In the genomic region with DNA sequence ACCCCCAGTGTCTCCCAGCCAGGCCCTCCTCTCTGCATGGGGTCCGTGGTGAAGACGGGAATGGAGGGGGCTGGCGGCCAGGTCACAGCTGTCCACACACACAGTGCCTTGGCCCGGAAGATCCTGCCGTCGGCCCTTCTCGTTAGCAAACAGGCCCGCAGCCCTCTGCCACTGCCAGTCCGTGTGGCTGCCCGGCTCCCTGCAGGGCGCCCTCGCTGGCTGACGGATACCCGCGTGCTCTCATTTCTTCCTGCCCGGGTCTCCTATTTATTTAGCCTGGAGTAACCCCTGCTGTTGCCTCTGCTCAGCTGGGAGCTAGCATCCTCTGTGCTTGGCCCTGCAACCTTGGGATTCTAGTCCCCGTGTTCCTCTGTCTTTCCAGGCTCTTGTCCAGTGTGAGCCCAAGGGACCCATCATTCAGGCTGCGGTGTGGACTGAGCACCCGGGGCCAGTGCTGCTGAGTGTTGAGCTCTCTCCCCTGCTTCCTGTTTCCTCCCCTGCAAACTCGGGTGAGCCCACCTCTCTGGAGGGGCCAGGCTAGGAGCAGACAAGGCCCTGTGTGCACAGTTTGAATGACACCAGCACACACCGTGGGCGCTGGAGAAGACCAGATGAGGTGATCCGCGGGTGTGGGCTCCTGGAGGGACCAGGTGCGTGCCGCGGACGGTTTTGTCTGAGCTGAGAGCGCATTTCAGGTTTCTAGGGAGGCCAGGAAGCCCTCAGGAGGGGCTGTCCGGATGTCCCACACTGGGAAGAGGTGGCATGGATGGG, we compare ENCODE assay signal across 12 cellular contexts. TPM values are rescaled to one million over a fixed set of nuclear protein-coding genes. Genes with fewer than 3 reads are reported as not detected.
DNase-seq lines count a peak whose midpoint lies in the region; ATAC-seq, FAIRE-seq and TF ChIP-seq lines count a peak whose summit lies in the region.
"Had no signal": no experiment of that assay in that cellular context is flagged by ENCODE, and none has a peak within 500 bp of the region (broad histone marks: within the 10 kb centered on the region; RNA-seq: fewer than 3 reads in every experiment).

No MANE protein-coding gene starts in this region.

- DNase-seq in H9 = no peak
- DNase-seq in astrocyte (ENCODE audit: low read depth) = no peak
- DNase-seq in left colon = peak; percentile 11 to 39
- no peak for DNase-seq in stimulated activated effector memory CD8-positive, alpha-beta T cell treated with anti-CD3 and anti-CD28 coated beads, Interleukin-12 subunit alpha, Interleukin-12 subunit beta, amount 100 ng/mL, for 72 hours (ENCODE audit: low spot score in 2 of 2)
- no peak for DNase-seq in NCI-H1417 (lab: John Stamatoyannopoulos, UW)
- DNase-seq in activated naive CD4-positive, alpha-beta T cell (lab: John Stamatoyannopoulos, UW) = no peak
- DNase-seq: caudate nucleus, midbrain, NCI-H345, SW 1271 had no signal

- H3K27ac ChIP-seq in H9 (ENCODE audit: insufficient read length, low read depth, low read length) (no peak overlapping the region), astrocyte (ENCODE audit: low read depth, low read length) (no peak overlapping the region)

- intact Hi-C loops in left colon (cut with DNase I, micrococcal nuclease) = no loop called here

- no CpG with 5 or more reads among the region's 30 CpGs for WGBS in H9 (ENCODE audit: extremely low coverage, insufficient read length, low lambda C conversion rate)

- no peak overlapping the region for H2BK20ac ChIP-seq in H9 (ENCODE audit: low read depth, low read length, poor library complexity, severe bottlenecking)

- H4K20me1 ChIP-seq in H9 (ENCODE audit: control insufficient read depth, insufficient read depth, insufficient read length) (peaks cover 2% of the 10 kb centered on the region), astrocyte (ENCODE audit: insufficient read depth, low read length) (no peaks in the 10 kb centered on the region)

- no peak overlapping the region for H4K8ac ChIP-seq in H9 (replicated peaks; ENCODE audit: insufficient read length, low read depth, low read length)

- no peak overlapping the region for H3T11ph ChIP-seq in H9 (ENCODE audit: low read length)

- H2BK5ac ChIP-seq in H9 (ENCODE audit: insufficient read length, low read length) = no peak overlapping the region

- H3K79me2 ChIP-seq in H9 (ENCODE audit: insufficient read depth, low read length) (no peaks in the 10 kb centered on the region), astrocyte (ENCODE audit: insufficient read depth, low read length) (no peaks in the 10 kb centered on the region)

- H3K14ac ChIP-seq in H9 (ENCODE audit: insufficient read depth, low read length) = 0 out of 2 replicates have a peak overlapping the region, but pooled peaks have one; percentile 15

- H4K91ac ChIP-seq in H9 (ENCODE audit: insufficient read length, low read depth, low read length) = no peak overlapping the region

- H2BK12ac ChIP-seq in H9 (ENCODE audit: insufficient read length, low read depth, low read length) = no peak overlapping the region

- H3K4me3 Mint-ChIP-seq in H9 (no peak overlapping the region), astrocyte (ENCODE audit: unreplicated experiment) (no peak overlapping the region)
- no peak overlapping the region for H3K4me3 Mint-ChIP-seq in stimulated activated effector memory CD8-positive, alpha-beta T cell treated with anti-CD3 and anti-CD28 coated beads, Interleukin-12 subunit alpha, Interleukin-12 subunit beta, amount 100 ng/mL, for 72 hours

- H2BK15ac ChIP-seq in H9 (ENCODE audit: low read depth, low read length) = no peak overlapping the region

- no peaks in the 10 kb centered on the region for H3K36me3 ChIP-seq in astrocyte (ENCODE audit: insufficient read depth, low read length)

- H2AFZ ChIP-seq in H9 (ENCODE audit: low read length) (no peak overlapping the region), astrocyte (ENCODE audit: low read depth, low read length) (no peak overlapping the region)

- no peak overlapping the region for H2BK120ac ChIP-seq in H9 (ENCODE audit: low read depth, low read length, poor library complexity, severe bottlenecking)

- no peaks in the 10 kb centered on the region for H3K4me1 ChIP-seq in H9 (ENCODE audit: insufficient read depth, low read length)
- H3K4me1 ChIP-seq in astrocyte (ENCODE audit: insufficient read depth, low read length) = peaks cover 7% of the 10 kb centered on the region

- no peak for FAIRE-seq in astrocyte (lab: Jason Lieb, UNC)

- H3K4me2 ChIP-seq in H9 (ENCODE audit: insufficient read depth, insufficient read length, low read length) (no peak overlapping the region), astrocyte (ENCODE audit: low read length) (no peak overlapping the region)

- H3K18ac ChIP-seq in H9 (ENCODE audit: insufficient read length, low read depth, low read length) = no peak overlapping the region

- H2AK5ac ChIP-seq in H9 (ENCODE audit: insufficient read length, low read length) = no peak overlapping the region

- no peak overlapping the region for H3K4me3 ChIP-seq in astrocyte (ENCODE audit: insufficient read depth, low read depth, low read length)

- H3K4ac ChIP-seq in H9 (ENCODE audit: low read depth, low read length) = no peak overlapping the region

- no peaks in the 10 kb centered on the region for H3K79me1 ChIP-seq in H9 (ENCODE audit: insufficient read depth, low read depth, low read length, poor library complexity, severe bottlenecking)

- no peaks in the 10 kb centered on the region for H3K23me2 ChIP-seq in H9 (ENCODE audit: insufficient read length, low read depth, low read length, poor library complexity, severe bottlenecking)

- H3K9ac ChIP-seq in H9 (ENCODE audit: extremely low read depth, insufficient read length, low read length) (no peak overlapping the region), astrocyte (ENCODE audit: low read length) (no peak overlapping the region)

- ATAC-seq in left colon = no peak
- ATAC-seq in stimulated activated effector memory CD8-positive, alpha-beta T cell treated with anti-CD3 and anti-CD28 coated beads, Interleukin-12 subunit alpha, Interleukin-12 subunit beta, amount 100 ng/mL, for 72 hours = no peak
- ATAC-seq in GM18517 (IDR thresholded peaks at IDR 0.05; ENCODE audit: unreplicated experiment) = no peak

- H3K9me3 Mint-ChIP-seq in H9 (peaks cover 7 to 8% of the 10 kb centered on the region in 2 experiments), astrocyte (ENCODE audit: unreplicated experiment) (no peaks in the 10 kb centered on the region)
- no peaks in the 10 kb centered on the region for H3K9me3 Mint-ChIP-seq in stimulated activated effector memory CD8-positive, alpha-beta T cell treated with anti-CD3 and anti-CD28 coated beads, Interleukin-12 subunit alpha, Interleukin-12 subunit beta, amount 100 ng/mL, for 72 hours

- H3K4me1 Mint-ChIP-seq in H9 (peaks cover 3 to 12% of the 10 kb centered on the region in 2 experiments; a peak in 3 of 4 replicates), astrocyte (ENCODE audit: low read depth, unreplicated experiment) (no peaks in the 10 kb centered on the region)
- peaks cover 44% of the 10 kb centered on the region for H3K4me1 Mint-ChIP-seq in stimulated activated effector memory CD8-positive, alpha-beta T cell treated with anti-CD3 and anti-CD28 coated beads, Interleukin-12 subunit alpha, Interleukin-12 subunit beta, amount 100 ng/mL, for 72 hours

- no peak overlapping the region for H3K56ac ChIP-seq in H9 (ENCODE audit: insufficient read length, low read depth, low read length)

- no peaks in the 10 kb centered on the region for H3K9me3 ChIP-seq in H9 (ENCODE audit: control insufficient read depth, low read depth, low read length)
- H3K9me3 ChIP-seq in astrocyte (ENCODE audit: insufficient read depth, low read depth, low read length) = no peaks in the 10 kb centered on the region

- H4K5ac ChIP-seq in H9 (ENCODE audit: insufficient read length, low read depth, low read length) = no peak overlapping the region

- H3K23ac ChIP-seq in H9 (ENCODE audit: insufficient read length, low read depth, low read length) = no peak overlapping the region

- TF ChIP-seq CTCF in H9 (conservative IDR thresholded peaks at IDR 0.05) = no peak
- TF ChIP-seq CTCF in astrocyte (IDR thresholded peaks at IDR 0.05; ENCODE audit: insufficient read depth, low read depth, low read length) = no peak

- H3K36me3 Mint-ChIP-seq in H9 (ENCODE audit: insufficient read depth in 1 of 3, low read depth in 3 of 3) (peaks cover 0 to 3% (median 0%) of the 10 kb centered on the region in 3 experiments; a peak in 2 of 7 replicates), astrocyte (ENCODE audit: low read depth, unreplicated experiment) (no peaks in the 10 kb centered on the region)
- H3K36me3 Mint-ChIP-seq in stimulated activated effector memory CD8-positive, alpha-beta T cell treated with anti-CD3 and anti-CD28 coated beads, Interleukin-12 subunit alpha, Interleukin-12 subunit beta, amount 100 ng/mL, for 72 hours = peaks cover 17% of the 10 kb centered on the region

- no peaks in the 10 kb centered on the region for H3K27me3 ChIP-seq in H9 (ENCODE audit: insufficient read depth, low read length)
- peaks cover 15% of the 10 kb centered on the region for H3K27me3 ChIP-seq in astrocyte (ENCODE audit: insufficient read depth, low read length)

- H3K27ac Mint-ChIP-seq in H9 (peak overlapping the region in 2 of 3 experiments; percentile 25 to 40; a peak in 2 of 7 replicates), astrocyte (ENCODE audit: unreplicated experiment) (peak overlapping the region; percentile 53)
- H3K27ac Mint-ChIP-seq in stimulated activated effector memory CD8-positive, alpha-beta T cell treated with anti-CD3 and anti-CD28 coated beads, Interleukin-12 subunit alpha, Interleukin-12 subunit beta, amount 100 ng/mL, for 72 hours = peak overlapping the region; percentile 54

- H3K27me3 Mint-ChIP-seq in H9 (ENCODE audit: low read depth) (peaks cover 5% of the 10 kb centered on the region), astrocyte (ENCODE audit: low read depth, unreplicated experiment) (peaks cover 30% of the 10 kb centered on the region)

RNA-seq across cellular contexts. Expression of a gene that starts 14.6 kb away (rescaled TPM):
- 132 and 134 TPM in 2 replicates for total RNA-seq in H9 (2021)
- 31.8 and 59.4 TPM in 2 replicates for total RNA-seq in astrocyte
- 100 to 1,000 TPM; 121 to 147 TPM for total RNA-seq in left colon
- total RNA-seq: subcutaneous adipose tissue had no signal

RNA-seq across cellular contexts. Expression of a gene that starts 43.1 kb away (rescaled TPM):
- 72.3 and 74.0 TPM in 2 replicates for total RNA-seq in H9 (2021)
- total RNA-seq in astrocyte = 26.2 and 28.1 TPM in 2 replicates
- total RNA-seq in left colon = 10 to 100 TPM; 20.7 to 22.7 TPM

Comparison
In these comparisons a context has a peak if more than half of its experiments do, and no peak if none do; other contexts are left out.
1. DNase-seq: peak in left colon (2 of 2); none in H9 (single experiment), astrocyte (single experiment), stimulated activated effector memory CD8-positive, alpha-beta T cell treated with anti-CD3 and anti-CD28 coated beads, Interleukin-12 subunit alpha, Interleukin-12 subunit beta, amount 100 ng/mL, for 72 hours (0 of 2), NCI-H1417 (0 of 3) and activated naive CD4-positive, alpha-beta T cell (0 of 4).
2. Peak in every context shown above with its lines, with median percentiles within 50 percentile points of each other: H3K27ac Mint-ChIP-seq.